7 cellular contexts compared by ENCODE assay signal in genomic region chr18:51127664-51128063, GRCh38.
"Had no signal": no experiment of that assay in that cellular context is flagged by ENCODE, and none has a peak within 500 bp of the region (broad histone marks: within the 10 kb centered on the region; RNA-seq: fewer than 3 reads in every experiment).

No MANE protein-coding gene starts in this region.

- DNase-seq: GM23248, GOT3, H9, HCEC 1CT, IMR-90, KG1 had no signal

- H3K9ac ChIP-seq: GM23248 had no signal

- H3K4me3 ChIP-seq: GM23248, K562 had no signal

- H3K27ac ChIP-seq: GM23248 had no signal

- H2AFZ ChIP-seq: GM23248 had no signal

- ATAC-seq: K562 had no signal
